Comparison of ENCODE assay signal across 1 cellular context in the genomic region with DNA sequence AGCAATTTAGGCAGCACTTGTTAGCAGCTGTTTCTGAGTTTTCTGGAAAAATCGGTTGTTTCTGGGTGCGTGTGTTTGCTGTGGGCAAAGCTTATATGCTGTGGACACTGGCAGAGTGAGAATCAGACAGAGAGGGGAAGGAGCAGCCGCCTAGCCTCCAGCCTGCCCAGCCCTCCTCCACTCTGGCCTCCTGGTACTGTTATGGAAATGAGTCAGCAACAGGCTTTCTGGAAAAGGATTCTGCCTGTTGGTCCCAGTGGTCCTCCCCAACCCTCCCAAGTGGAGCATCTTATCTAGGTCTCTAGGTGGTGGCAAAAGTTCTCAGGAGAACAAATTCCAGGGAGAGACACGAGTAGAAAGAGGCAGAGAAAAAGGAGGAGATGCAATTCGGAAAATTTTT.
TF ChIP-seq lines count a peak whose summit lies in the region.

No MANE protein-coding gene starts in this region.

TF ChIP-seq in HepG2, 621 proteins besides CTCF, POLR2A, EP300 and RAD21:
- TF ChIP-seq ZC3H4 (CRISPR knock-in tag; IDR thresholded peaks at IDR 0.05; ENCODE audit: borderline replicate concordance) (no peak), SIN3B (IDR thresholded peaks at IDR 0.05; ENCODE audit: low read length) (no peak), ZNF678 (CRISPR knock-in tag; IDR thresholded peaks at IDR 0.05) (no peak), ZNF530 (CRISPR knock-in tag; IDR thresholded peaks at IDR 0.05; ENCODE audit: low read depth) (no peak), GATAD1 (CRISPR knock-in tag; IDR thresholded peaks at IDR 0.05) (no peak), ZNF468 (CRISPR knock-in tag; IDR thresholded peaks at IDR 0.05) (no peak), ZNF550 (CRISPR knock-in tag; IDR thresholded peaks at IDR 0.05; ENCODE audit: borderline replicate concordance) (no peak), YEATS2 (CRISPR knock-in tag; IDR thresholded peaks at IDR 0.05; ENCODE audit: borderline replicate concordance) (no peak), CHD4 (IDR thresholded peaks at IDR 0.05; ENCODE audit: borderline replicate concordance, low read length) (no peak), RBFOX2 (IDR thresholded peaks at IDR 0.05; ENCODE audit: low read depth, low read length) (no peak), MYC (CRISPR knock-in tag; IDR thresholded peaks at IDR 0.05; ENCODE audit: borderline replicate concordance) (no peak), DPF2 (CRISPR knock-in tag; IDR thresholded peaks at IDR 0.05; ENCODE audit: borderline replicate concordance, low read depth) (no peak), HNRNPUL1 (IDR thresholded peaks at IDR 0.05; ENCODE audit: low read depth, low read length) (no peak), ZNF737 (CRISPR knock-in tag; IDR thresholded peaks at IDR 0.05; ENCODE audit: borderline replicate concordance) (no peak)
- TF ChIP-seq, protein P1, sequence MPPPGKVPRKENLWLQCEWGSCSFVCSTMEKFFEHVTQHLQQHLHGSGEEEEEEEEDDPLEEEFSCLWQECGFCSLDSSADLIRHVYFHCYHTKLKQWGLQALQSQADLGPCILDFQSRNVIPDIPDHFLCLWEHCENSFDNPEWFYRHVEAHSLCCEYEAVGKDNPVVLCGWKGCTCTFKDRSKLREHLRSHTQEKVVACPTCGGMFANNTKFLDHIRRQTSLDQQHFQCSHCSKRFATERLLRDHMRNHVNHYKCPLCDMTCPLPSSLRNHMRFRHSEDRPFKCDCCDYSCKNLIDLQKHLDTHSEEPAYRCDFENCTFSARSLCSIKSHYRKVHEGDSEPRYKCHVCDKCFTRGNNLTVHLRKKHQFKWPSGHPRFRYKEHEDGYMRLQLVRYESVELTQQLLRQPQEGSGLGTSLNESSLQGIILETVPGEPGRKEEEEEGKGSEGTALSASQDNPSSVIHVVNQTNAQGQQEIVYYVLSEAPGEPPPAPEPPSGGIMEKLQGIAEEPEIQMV (CRISPR knock-in tag; IDR thresholded peaks at IDR 0.05; ENCODE audit: low read depth) = no peak
- TF ChIP-seq, protein P2, sequence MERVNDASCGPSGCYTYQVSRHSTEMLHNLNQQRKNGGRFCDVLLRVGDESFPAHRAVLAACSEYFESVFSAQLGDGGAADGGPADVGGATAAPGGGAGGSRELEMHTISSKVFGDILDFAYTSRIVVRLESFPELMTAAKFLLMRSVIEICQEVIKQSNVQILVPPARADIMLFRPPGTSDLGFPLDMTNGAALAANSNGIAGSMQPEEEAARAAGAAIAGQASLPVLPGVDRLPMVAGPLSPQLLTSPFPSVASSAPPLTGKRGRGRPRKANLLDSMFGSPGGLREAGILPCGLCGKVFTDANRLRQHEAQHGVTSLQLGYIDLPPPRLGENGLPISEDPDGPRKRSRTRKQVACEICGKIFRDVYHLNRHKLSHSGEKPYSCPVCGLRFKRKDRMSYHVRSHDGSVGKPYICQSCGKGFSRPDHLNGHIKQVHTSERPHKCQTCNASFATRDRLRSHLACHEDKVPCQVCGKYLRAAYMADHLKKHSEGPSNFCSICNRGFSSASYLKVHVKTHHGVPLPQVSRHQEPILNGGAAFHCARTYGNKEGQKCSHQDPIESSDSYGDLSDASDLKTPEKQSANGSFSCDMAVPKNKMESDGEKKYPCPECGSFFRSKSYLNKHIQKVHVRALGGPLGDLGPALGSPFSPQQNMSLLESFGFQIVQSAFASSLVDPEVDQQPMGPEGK (CRISPR knock-in tag; IDR thresholded peaks at IDR 0.05) = no peak
